ENCODE assay signal across 1 cellular context in genomic region chr1:27394925-27395324, GRCh38.
TF ChIP-seq lines count a peak whose summit lies in the region.

No MANE protein-coding gene starts in this region.

TF ChIP-seq in IMR-90, 13 proteins besides CTCF, POLR2A, EP300 and RAD21:
- TF ChIP-seq ELK1 (IDR thresholded peaks at IDR 0.05; ENCODE audit: borderline replicate concordance, low read depth, low read length) = no peak
- no peak for TF ChIP-seq FOS (IDR thresholded peaks at IDR 0.05; ENCODE audit: low read depth, low read length)
- no peak for TF ChIP-seq RFX5 (IDR thresholded peaks at IDR 0.05; ENCODE audit: low read depth, low read length)
- no peak for TF ChIP-seq BHLHE40 (IDR thresholded peaks at IDR 0.05; ENCODE audit: low read depth, low read length)
- no peak for TF ChIP-seq MAZ (IDR thresholded peaks at IDR 0.05; ENCODE audit: borderline replicate concordance, low read depth, low read length)
- TF ChIP-seq CHD1 (IDR thresholded peaks at IDR 0.05; ENCODE audit: low read depth, low read length) = no peak
- no peak for TF ChIP-seq CEBPB (IDR thresholded peaks at IDR 0.05; ENCODE audit: low read depth, low read length)
- no peak for TF ChIP-seq MXI1 (IDR thresholded peaks at IDR 0.05; ENCODE audit: borderline replicate concordance, low read depth, low read length)
- TF ChIP-seq USF2 (IDR thresholded peaks at IDR 0.05; ENCODE audit: low read depth, low read length) = no peak
- no peak for TF ChIP-seq SMC3 (IDR thresholded peaks at IDR 0.05; ENCODE audit: low read depth, low read length)
- TF ChIP-seq NFE2L2 (IDR thresholded peaks at IDR 0.05; ENCODE audit: low read depth, low read length) = no peak
- no peak for TF ChIP-seq RCOR1 (IDR thresholded peaks at IDR 0.05; ENCODE audit: insufficient replicate concordance, low read length)
- TF ChIP-seq MAFK (IDR thresholded peaks at IDR 0.05; ENCODE audit: low read depth, low read length) = no peak
TF ChIP-seq in IMR-90: peak in this region for 0.
